11 cellular contexts compared by ENCODE assay signal in the genomic region with DNA sequence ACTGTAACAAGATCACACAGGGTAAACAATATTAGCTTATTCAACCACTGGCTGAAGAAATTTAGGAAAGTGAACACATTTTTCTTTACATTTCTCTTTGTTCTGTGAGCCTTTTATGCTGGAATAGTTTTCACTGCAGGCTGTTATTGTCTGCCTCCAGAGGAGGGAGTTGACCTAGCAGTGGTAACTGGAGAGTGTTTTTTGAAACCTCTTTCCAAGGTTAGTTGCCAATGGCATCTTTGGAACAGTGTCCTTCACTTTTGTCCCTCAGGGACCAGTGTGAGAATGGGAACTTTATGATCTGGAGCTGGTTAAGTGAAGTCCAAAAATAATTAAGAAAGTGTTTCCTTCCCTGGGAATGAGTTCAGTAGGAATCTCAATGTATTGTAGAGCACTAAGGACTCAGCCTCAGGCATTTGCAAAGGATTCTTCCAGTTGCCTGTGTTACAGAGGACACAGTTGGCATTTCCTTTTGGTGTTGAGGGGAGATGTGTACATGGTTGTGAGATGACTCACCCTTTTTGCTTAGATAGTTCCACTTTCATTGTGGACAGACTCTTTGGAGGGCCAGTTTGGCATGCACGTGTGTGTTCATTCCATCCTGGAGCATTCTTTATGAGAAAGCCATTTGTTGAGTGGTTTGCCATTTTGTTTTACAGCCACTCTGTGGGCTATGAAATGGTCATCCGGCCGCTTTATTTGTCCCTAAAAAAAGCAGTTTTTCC.
DNase-seq lines count a peak whose midpoint lies in the region; ATAC-seq and TF ChIP-seq lines count a peak whose summit lies in the region.
"Had no signal": no experiment of that assay in that cellular context is flagged by ENCODE, and none has a peak within 500 bp of the region (broad histone marks: within the 10 kb centered on the region; RNA-seq: fewer than 3 reads in every experiment).

No MANE protein-coding gene starts in this region.

- intact Hi-C loops in posterior vena cava (cut with DNase I), result no loop called here

- H3K36me3 Mint-ChIP-seq in stimulated activated memory B cell treated with anti-CD40 and anti-IgM and Interleukin-4, amounts not matched to agents 10 μg/mL and 1 μg/mL and 100 μg/mL, for 72 hours, result no peaks in the 10 kb centered on the region
- H3K36me3 Mint-ChIP-seq: activated naive CD4-positive, alpha-beta T cell treated with anti-CD3 and anti-CD28 coated beads, Interleukin-2, amount 50 U/mL, for 24 hours had no signal

- DNase-seq in AG09319 (ENCODE audit: extremely low read depth, low read depth) (peak; percentile 47), amniotic epithelial cell (ENCODE audit: low read depth) (peak; percentile 17), islet precursor cell (peak; percentile 87), posterior vena cava (ENCODE audit: low spot score) (no peak), NCI-H2029 treated with DMSO at 0.1 percent for 48 hours (lab: John Stamatoyannopoulos, UW) (no peak)
- no peak for DNase-seq in activated CD8-positive, alpha-beta memory T cell treated with anti-CD3 and anti-CD28 coated beads, Interleukin-2, amount 50 U/mL, for 48 hours
- DNase-seq: NCI-H1092 treated with DMSO at 0.1 percent for 48 hours, T-helper 9 cell had no signal

- H3K4me3 Mint-ChIP-seq in stimulated activated memory B cell treated with anti-CD40 and anti-IgM and Interleukin-4, amounts not matched to agents 10 μg/mL and 1 μg/mL and 100 μg/mL, for 72 hours, result no peak overlapping the region
- H3K4me3 Mint-ChIP-seq: activated naive CD4-positive, alpha-beta T cell treated with anti-CD3 and anti-CD28 coated beads, Interleukin-2, amount 50 U/mL, for 24 hours had no signal

- H3K4me1 Mint-ChIP-seq in stimulated activated memory B cell treated with anti-CD40 and anti-IgM and Interleukin-4, amounts not matched to agents 10 μg/mL and 1 μg/mL and 100 μg/mL, for 72 hours, result no peaks in the 10 kb centered on the region
- H3K4me1 Mint-ChIP-seq: activated naive CD4-positive, alpha-beta T cell treated with anti-CD3 and anti-CD28 coated beads, Interleukin-2, amount 50 U/mL, for 24 hours had no signal

- no peaks in the 10 kb centered on the region for H3K27me3 Mint-ChIP-seq in stimulated activated memory B cell treated with anti-CD40 and anti-IgM and Interleukin-4, amounts not matched to agents 10 μg/mL and 1 μg/mL and 100 μg/mL, for 72 hours
- H3K27me3 Mint-ChIP-seq: activated naive CD4-positive, alpha-beta T cell treated with anti-CD3 and anti-CD28 coated beads, Interleukin-2, amount 50 U/mL, for 24 hours had no signal

- TF ChIP-seq CTCF in AG09319 (IDR thresholded peaks at IDR 0.05; ENCODE audit: low read depth, low read length), result peak; percentile 20

- H3K9me3 Mint-ChIP-seq in stimulated activated memory B cell treated with anti-CD40 and anti-IgM and Interleukin-4, amounts not matched to agents 10 μg/mL and 1 μg/mL and 100 μg/mL, for 72 hours, result peaks cover 3% of the 10 kb centered on the region
- H3K9me3 Mint-ChIP-seq: activated naive CD4-positive, alpha-beta T cell treated with anti-CD3 and anti-CD28 coated beads, Interleukin-2, amount 50 U/mL, for 24 hours had no signal

- ATAC-seq in HG02938 (IDR thresholded peaks at IDR 0.05; ENCODE audit: unreplicated experiment), result peak; percentile 73
- ATAC-seq in stimulated activated memory B cell treated with anti-CD40 and anti-IgM and Interleukin-4, amounts not matched to agents 10 μg/mL and 1 μg/mL and 100 μg/mL, for 72 hours, result no peak

- no peak overlapping the region for H3K27ac Mint-ChIP-seq in stimulated activated memory B cell treated with anti-CD40 and anti-IgM and Interleukin-4, amounts not matched to agents 10 μg/mL and 1 μg/mL and 100 μg/mL, for 72 hours
- H3K27ac Mint-ChIP-seq: activated naive CD4-positive, alpha-beta T cell treated with anti-CD3 and anti-CD28 coated beads, Interleukin-2, amount 50 U/mL, for 24 hours had no signal

Comparison
In these comparisons a context has a peak if more than half of its experiments do, and no peak if none do; other contexts are left out.
1. DNase-seq: peak in AG09319 (single experiment), amniotic epithelial cell (single experiment) and islet precursor cell (single experiment); none in posterior vena cava (single experiment), NCI-H2029 treated with DMSO at 0.1 percent for 48 hours (single experiment) and activated CD8-positive, alpha-beta memory T cell treated with anti-CD3 and anti-CD28 coated beads, Interleukin-2, amount 50 U/mL, for 48 hours (single experiment).